32 cellular contexts compared by ENCODE assay signal in the genomic region with DNA sequence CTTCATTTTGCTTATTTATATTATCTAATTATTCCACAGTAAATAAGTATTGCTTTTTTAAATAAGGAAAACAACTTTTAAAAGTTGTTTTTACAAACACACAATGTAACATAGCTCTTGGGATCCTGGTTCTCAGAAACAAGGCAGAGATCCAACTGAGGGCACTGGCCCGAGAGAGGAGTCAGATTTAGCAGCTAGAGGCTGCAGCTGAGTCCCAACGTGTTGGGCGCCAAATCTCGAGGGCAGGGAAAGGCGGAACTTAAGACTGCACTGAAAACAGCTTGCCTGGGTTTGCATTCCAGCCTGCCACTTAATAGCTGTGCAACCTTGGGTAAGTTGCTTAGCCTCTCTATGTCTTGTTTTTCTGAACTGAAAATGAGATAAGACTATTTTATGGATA.
"Had no signal": no experiment of that assay in that cellular context is flagged by ENCODE, and none has a peak within 500 bp of the region (broad histone marks: within the 10 kb centered on the region; RNA-seq: fewer than 3 reads in every experiment).

No MANE protein-coding gene starts in this region.

- H3K9me3 ChIP-seq: Peyer's patch, SJSA1, SK-N-SH had no signal

- H3K4me1 ChIP-seq: Peyer's patch, SJSA1 had no signal

- H3K9me2 ChIP-seq: SK-N-SH had no signal

- H3K4me3 ChIP-seq: Peyer's patch, SJSA1 had no signal

- H3K36me3 Mint-ChIP-seq: activated CD4-positive, alpha-beta memory T cell treated with anti-CD3 and anti-CD28 coated beads for 36 hours; activated naive CD4-positive, alpha-beta T cell treated with anti-CD3 and anti-CD28 coated beads, Interleukin-2, amount 10 ng/mL, durations not matched to agents 7 days and 5 days; activated naive CD8-positive, alpha-beta T cell; brain had no signal

- H3K27me3 ChIP-seq: Peyer's patch, SJSA1 had no signal

- DNase-seq: activated B cell treated with CpG ODN at 0.5 μM for 24 hours; activated CD4-positive, alpha-beta memory T cell treated with anti-CD3 and anti-CD28 coated beads for 36 hours; activated CD4-positive, alpha-beta T cell treated with anti-CD3 and anti-CD28 coated beads for 4 hours; activated CD4-positive, alpha-beta T cell treated with anti-CD3 and anti-CD28 coated beads, Interleukin-2, amount 50 U/mL, for 1 hour; activated CD4-positive, CD25-positive, alpha-beta regulatory T cell treated with anti-CD3 and anti-CD28 coated beads, Interleukin-2, amount 50 U/mL, for 72 hours; activated CD8-positive, alpha-beta memory T cell treated with anti-CD3 and anti-CD28 coated beads, Interleukin-2, amount 50 U/mL, for 4 hours; activated gamma-delta T cell treated with Interleukin-2 at 50 U/mL for 16 hours; activated naive CD4-positive, alpha-beta T cell treated with anti-CD3 and anti-CD28 coated beads, Interleukin-2, amount 10 ng/mL, durations not matched to agents 7 days and 5 days; activated naive CD8-positive, alpha-beta T cell treated with anti-CD3 and anti-CD28 coated beads, Interleukin-2, amount 50 U/mL, for 24 hours; activated T-cell treated with anti-CD3 and anti-CD28 coated beads for 4 hours; activated T-cell treated with anti-CD3 and anti-CD28 coated beads, Interleukin-2, amount 50 U/mL, for 4 hours; anterior cingulate cortex; MM.1S; NCI-H1092 treated with DMSO at 0.1 percent for 48 hours; NCI-H1417 treated with DMSO at 0.1 percent for 48 hours; NCI-H1930; NCI-H2081 treated with DMSO at 0.1 percent for 48 hours; NCI-H226; NCI-H510A; NK-92 treated with Interleukin-12 subunit alpha and Interleukin-12 subunit beta, amount 100 ng/mL, for 24 hours; PC-3; Peyer's patch; RPMI8226; SHP77 treated with DMSO at 0.1 percent for 48 hours had no signal

- H3K9me3 Mint-ChIP-seq: activated CD4-positive, alpha-beta memory T cell treated with anti-CD3 and anti-CD28 coated beads for 36 hours; activated naive CD4-positive, alpha-beta T cell treated with anti-CD3 and anti-CD28 coated beads, Interleukin-2, amount 10 ng/mL, durations not matched to agents 7 days and 5 days; activated naive CD8-positive, alpha-beta T cell treated with anti-CD3 and anti-CD28 coated beads, Interleukin-2, amount 50 U/mL, for 24 hours; activated T-cell treated with anti-CD3 and anti-CD28 coated beads, Interleukin-2, amount 50 U/mL, for 4 hours; activated T-helper 1 cell treated with anti-CD3 and anti-CD28 coated beads, Interleukin-12 subunit alpha, Interleukin-12 subunit beta, Interleukin-2, Interleukin-4 antibody, amounts not matched to agents 30 ng/mL and 10 ng/mL and 1 ng/mL, durations not matched to agents 14 hours and 24 hours and 36 hours; brain; T-helper 1 cell treated with Interleukin-12 subunit alpha and Interleukin-12 subunit beta and Interleukin-4 antibody, amounts not matched to agents 30 μg/mL and 1 μg/mL, for 36 hours; T-helper 2 cell treated with Interferon-gamma antibody and Interleukin-4, amounts not matched to agents 5 μg/mL and 100 μg/mL, for 36 hours had no signal

- H3K36me3 ChIP-seq: Peyer's patch, SJSA1 had no signal

- H3K27ac Mint-ChIP-seq: activated B cell treated with CpG ODN at 0.5 μM for 24 hours; activated CD4-positive, alpha-beta memory T cell treated with anti-CD3 and anti-CD28 coated beads for 36 hours; activated naive CD4-positive, alpha-beta T cell treated with anti-CD3 and anti-CD28 coated beads, Interleukin-2, amount 10 ng/mL, durations not matched to agents 7 days and 5 days; activated naive CD8-positive, alpha-beta T cell treated with anti-CD3 and anti-CD28 coated beads, Interleukin-2, amount 50 U/mL, for 24 hours; activated T-helper 1 cell treated with anti-CD3 and anti-CD28 coated beads, Interleukin-12 subunit alpha, Interleukin-12 subunit beta, Interleukin-2, Interleukin-4 antibody, amounts not matched to agents 30 ng/mL and 10 ng/mL and 1 ng/mL, durations not matched to agents 14 hours and 24 hours and 36 hours; T-helper 1 cell treated with Interleukin-12 subunit alpha and Interleukin-12 subunit beta and Interleukin-4 antibody, amounts not matched to agents 30 μg/mL and 1 μg/mL, for 36 hours; T-helper 2 cell treated with Interferon-gamma antibody and Interleukin-4, amounts not matched to agents 5 μg/mL and 100 μg/mL, for 36 hours had no signal

- H3K4me2 ChIP-seq: KMS-11, SK-N-SH had no signal

- H3K4me3 Mint-ChIP-seq: activated B cell treated with CpG ODN at 0.5 μM for 24 hours; activated CD4-positive, alpha-beta memory T cell treated with anti-CD3 and anti-CD28 coated beads for 36 hours; activated naive CD4-positive, alpha-beta T cell treated with anti-CD3 and anti-CD28 coated beads, Interleukin-2, amount 10 ng/mL, durations not matched to agents 7 days and 5 days; activated naive CD8-positive, alpha-beta T cell; activated naive CD8-positive, alpha-beta T cell treated with anti-CD3 and anti-CD28 coated beads, Interleukin-2, amount 50 U/mL, for 24 hours; activated T-cell treated with anti-CD3 and anti-CD28 coated beads, Interleukin-2, amount 50 U/mL, for 4 hours; activated T-helper 1 cell treated with anti-CD3 and anti-CD28 coated beads, Interleukin-12 subunit alpha, Interleukin-12 subunit beta, Interleukin-2, Interleukin-4 antibody, amounts not matched to agents 30 ng/mL and 10 ng/mL and 1 ng/mL, durations not matched to agents 14 hours and 24 hours and 36 hours; T-helper 1 cell treated with Interleukin-12 subunit alpha and Interleukin-12 subunit beta and Interleukin-4 antibody, amounts not matched to agents 30 μg/mL and 1 μg/mL, for 36 hours; T-helper 2 cell treated with Interferon-gamma antibody and Interleukin-4, amounts not matched to agents 5 μg/mL and 100 μg/mL, for 36 hours had no signal

- H3K4me1 Mint-ChIP-seq: activated B cell treated with CpG ODN at 0.5 μM for 24 hours; activated naive CD4-positive, alpha-beta T cell treated with anti-CD3 and anti-CD28 coated beads, Interleukin-2, amount 10 ng/mL, durations not matched to agents 7 days and 5 days; activated naive CD8-positive, alpha-beta T cell treated with anti-CD3 and anti-CD28 coated beads, Interleukin-2, amount 50 U/mL, for 24 hours had no signal

- H3K27ac ChIP-seq: KMS-11, Peyer's patch, SJSA1 had no signal
